ENCODE assay signal across 19 cellular contexts in genomic region chr7:34672430-34672829, GRCh38. TPM values are rescaled to one million over a fixed set of nuclear protein-coding genes. Genes with fewer than 3 reads are reported as not detected.
DNase-seq lines count a peak whose midpoint lies in the region; ATAC-seq and TF ChIP-seq lines count a peak whose summit lies in the region.
"Had no signal": no experiment of that assay in that cellular context is flagged by ENCODE, and none has a peak within 500 bp of the region (broad histone marks: within the 10 kb centered on the region; RNA-seq: fewer than 3 reads in every experiment).

No MANE protein-coding gene starts in this region.

- H3K4me3 Mint-ChIP-seq in MCF 10A (ENCODE audit: unreplicated experiment) (no peak overlapping the region), WTC11 (no peak overlapping the region)
- H3K4me3 Mint-ChIP-seq: activated CD4-positive, alpha-beta T cell treated with anti-CD3 and anti-CD28 coated beads, Interleukin-2, amount 10 ng/mL, durations not matched to agents 7 days and 5 days; IgD-negative memory B cell; nephron progenitor cell; stimulated activated memory B cell treated with anti-CD40 and anti-IgM and Interleukin-4, amounts not matched to agents 10 μg/mL and 1 μg/mL and 100 μg/mL, for 72 hours had no signal

- H3K36me3 Mint-ChIP-seq in MCF 10A (ENCODE audit: insufficient read depth, unreplicated experiment) (no peaks in the 10 kb centered on the region), WTC11 (no peaks in the 10 kb centered on the region)
- H3K36me3 Mint-ChIP-seq: IgD-negative memory B cell; stimulated activated memory B cell treated with anti-CD40 and anti-IgM and Interleukin-4, amounts not matched to agents 10 μg/mL and 1 μg/mL and 100 μg/mL, for 72 hours had no signal

- H3K4me1 ChIP-seq in breast epithelium, result no peaks in the 10 kb centered on the region

- ATAC-seq in esophagus mucosa (peak; percentile 80), HG02623 (IDR thresholded peaks at IDR 0.05; ENCODE audit: unreplicated experiment) (no peak), WTC11 (no peak)
- ATAC-seq: stimulated activated memory B cell treated with anti-CD40 and anti-IgM and Interleukin-4, amounts not matched to agents 10 μg/mL and 1 μg/mL and 100 μg/mL, for 72 hours had no signal

- H3K9me3 Mint-ChIP-seq in MCF 10A (ENCODE audit: unreplicated experiment) (no peaks in the 10 kb centered on the region), WTC11 (no peaks in the 10 kb centered on the region)
- H3K9me3 Mint-ChIP-seq: activated CD4-positive, alpha-beta T cell treated with anti-CD3 and anti-CD28 coated beads, Interleukin-2, amount 10 ng/mL, durations not matched to agents 7 days and 5 days; IgD-negative memory B cell; nephron progenitor cell; stimulated activated memory B cell treated with anti-CD40 and anti-IgM and Interleukin-4, amounts not matched to agents 10 μg/mL and 1 μg/mL and 100 μg/mL, for 72 hours had no signal

- BruUV-seq in MCF 10A (replicated peaks; lab: Mats Ljungman, UMichigan), result no TSS peak

- TF ChIP-seq CTCF in MCF 10A (IDR thresholded peaks at IDR 0.05; ENCODE audit: unreplicated experiment) (no peak), breast epithelium (IDR thresholded peaks at IDR 0.05) (no peak), RWPE1 (conservative IDR thresholded peaks at IDR 0.05; ENCODE audit: low read depth) (no peak), WTC11 (IDR thresholded peaks at IDR 0.05) (no peak)

- no peaks in the 10 kb centered on the region for H3K4me1 Mint-ChIP-seq in MCF 10A (ENCODE audit: insufficient read depth, unreplicated experiment)
- peaks cover 5% of the 10 kb centered on the region; the same call in 1 of the 2 replicates for H3K4me1 Mint-ChIP-seq in WTC11
- H3K4me1 Mint-ChIP-seq: activated CD4-positive, alpha-beta T cell treated with anti-CD3 and anti-CD28 coated beads, Interleukin-2, amount 10 ng/mL, durations not matched to agents 7 days and 5 days; IgD-negative memory B cell; nephron progenitor cell; stimulated activated memory B cell treated with anti-CD40 and anti-IgM and Interleukin-4, amounts not matched to agents 10 μg/mL and 1 μg/mL and 100 μg/mL, for 72 hours had no signal

- H3K9me3 ChIP-seq in breast epithelium, result no peaks in the 10 kb centered on the region

- H3K4me3 ChIP-seq in breast epithelium, result no peak overlapping the region

- no peak overlapping the region for H3K27ac Mint-ChIP-seq in MCF 10A (ENCODE audit: low read depth, unreplicated experiment)
- no peak overlapping the region for H3K27ac Mint-ChIP-seq in WTC11
- H3K27ac Mint-ChIP-seq: activated CD4-positive, alpha-beta T cell treated with anti-CD3 and anti-CD28 coated beads, Interleukin-2, amount 10 ng/mL, durations not matched to agents 7 days and 5 days; IgD-negative memory B cell; nephron progenitor cell; progenitor cell of endocrine pancreas; stimulated activated memory B cell treated with anti-CD40 and anti-IgM and Interleukin-4, amounts not matched to agents 10 μg/mL and 1 μg/mL and 100 μg/mL, for 72 hours had no signal

- no peak overlapping the region for H3K27ac ChIP-seq in breast epithelium
- no peak overlapping the region for H3K27ac ChIP-seq in RWPE1
- H3K27ac ChIP-seq: 22Rv1 had no signal

- H3K27me3 Mint-ChIP-seq in MCF 10A (ENCODE audit: insufficient read depth, unreplicated experiment), result no peaks in the 10 kb centered on the region
- H3K27me3 Mint-ChIP-seq in WTC11 (ENCODE audit: low read depth), result peaks cover 9% of the 10 kb centered on the region
- H3K27me3 Mint-ChIP-seq: activated CD4-positive, alpha-beta T cell treated with anti-CD3 and anti-CD28 coated beads, Interleukin-2, amount 10 ng/mL, durations not matched to agents 7 days and 5 days; IgD-negative memory B cell; progenitor cell of endocrine pancreas; stimulated activated memory B cell treated with anti-CD40 and anti-IgM and Interleukin-4, amounts not matched to agents 10 μg/mL and 1 μg/mL and 100 μg/mL, for 72 hours had no signal

- CTCF ChIA-PET in MCF 10A (lab: Yijun Ruan, JAX), result interaction anchor here (1.2 kb wide), 1 partner anchor 43 kb away, joined by 3 read pairs; no protein-coding TSS in a partner anchor
- CTCF ChIA-PET in RWPE1 (lab: Yijun Ruan, JAX), result interaction anchor here (0.5 kb wide), 1 partner anchor 8 kb away, joined by 3 read pairs; no protein-coding TSS in a partner anchor
- CTCF ChIA-PET in WTC11 (lab: Charles Lee), result no interaction called here

- peak; percentile 45 for DNase-seq in MCF 10A (ENCODE audit: unreplicated experiment)
- DNase-seq in breast epithelium (ENCODE audit: low spot score in 2 of 2), result no peak
- peak; percentile 10 for DNase-seq in RWPE1 (ENCODE audit: low spot score)
- no peak for DNase-seq in GM19240 (ENCODE audit: insufficient read length, low spot score)
- DNase-seq in WTC11 (ENCODE audit: low spot score), result no peak
- DNase-seq in SW 1271 (lab: John Stamatoyannopoulos, UW), result no peak
- DNase-seq: activated CD4-positive, alpha-beta T cell treated with anti-CD3 and anti-CD28 coated beads, Interleukin-2, amount 10 ng/mL, durations not matched to agents 7 days and 5 days; activated naive CD4-positive, alpha-beta T cell treated with anti-CD3 and anti-CD28 coated beads, Interleukin-2, amount 50 U/mL, for 16 hours; activated T-cell treated with anti-CD3 and anti-CD28 coated beads for 4 hours; kidney; NCI-H2081; NCI-H524 treated with DMSO at 0.1 percent for 48 hours; nephron progenitor cell had no signal

- intact Hi-C loops in MCF 10A (cut with micrococcal nuclease), result no loop called here
- intact Hi-C loops in breast epithelium (cut with DNase I; ENCODE audit: low total_unique reads), result no loop called here

- no peaks in the 10 kb centered on the region for H3K36me3 ChIP-seq in breast epithelium

- no peak for TF ChIP-seq POLR2A in breast epithelium (IDR thresholded peaks at IDR 0.05)

- POLR2A ChIA-PET in MCF 10A (lab: Yijun Ruan, JAX), result no interaction called here
- POLR2A ChIA-PET in RWPE1 (lab: Yijun Ruan, JAX; ENCODE audit: low non-redundant PET), result no interaction called here
- POLR2A ChIA-PET in WTC11 (lab: Charles Lee), result no interaction called here

- H3K27me3 ChIP-seq in breast epithelium, result no peaks in the 10 kb centered on the region

TF ChIP-seq in WTC11, 78 proteins besides CTCF, POLR2A, EP300 and RAD21:
- no peak for TF ChIP-seq GTF2I (CRISPR knock-in tag; conservative IDR thresholded peaks at IDR 0.05)
- TF ChIP-seq ZNF138 (CRISPR knock-in tag; conservative IDR thresholded peaks at IDR 0.05), result no peak
- TF ChIP-seq ZNF396 (CRISPR knock-in tag; IDR thresholded peaks at IDR 0.05; ENCODE audit: borderline replicate concordance), result no peak
- TF ChIP-seq GRHL2 (CRISPR knock-in tag; IDR thresholded peaks at IDR 0.05; ENCODE audit: insufficient replicate concordance, severe bottlenecking), result no peak
- TF ChIP-seq OVOL2 (CRISPR knock-in tag; IDR thresholded peaks at IDR 0.05; ENCODE audit: borderline replicate concordance), result no peak
- TF ChIP-seq USF2 (CRISPR knock-in tag; IDR thresholded peaks at IDR 0.05), result no peak
- no peak for TF ChIP-seq NFYB (CRISPR knock-in tag; conservative IDR thresholded peaks at IDR 0.05; ENCODE audit: low read depth)
- no peak for TF ChIP-seq FOXP4 (CRISPR knock-in tag; IDR thresholded peaks at IDR 0.05)
- TF ChIP-seq JUN (CRISPR knock-in tag; IDR thresholded peaks at IDR 0.05), result no peak
- TF ChIP-seq ZNF263 (CRISPR knock-in tag; IDR thresholded peaks at IDR 0.05; ENCODE audit: low read depth), result no peak

RNA-seq across cellular contexts. Expression of gene NPSR1, which starts 14.4 kb away (rescaled TPM):
- not detected in 2 replicates for total RNA-seq in MCF 10A (2022)
- total RNA-seq in breast epithelium, result not detected
- total RNA-seq in esophagus mucosa, result not detected
- not detected in 3 replicates for total RNA-seq in WTC11 (2021)
- total RNA-seq: activated CD4-positive, alpha-beta T cell treated with anti-CD3 and anti-CD28 coated beads, Interleukin-2, amount 10 ng/mL, durations not matched to agents 7 days and 5 days; kidney; progenitor cell of endocrine pancreas had no signal

Comparison
In these comparisons a context has a peak if more than half of its experiments do, and no peak if none do; other contexts are left out.
1. DNase-seq: peak in MCF 10A (single experiment) and RWPE1 (single experiment); none in breast epithelium (0 of 2), GM19240 (single experiment), WTC11 (single experiment) and SW 1271 (0 of 2).